8 cellular contexts compared by ENCODE assay signal in genomic region chr17:45150911-45151809, GRCh38. TPM values are rescaled to one million over a fixed set of nuclear protein-coding genes. Genes with fewer than 3 reads are reported as not detected.
DNase-seq lines count a peak whose midpoint lies in the region; ATAC-seq and TF ChIP-seq lines count a peak whose summit lies in the region.

No MANE protein-coding gene starts in this region.

- H3K4me3 ChIP-seq in GM08714 (ENCODE audit: low read length) (peak overlapping the region; percentile 77), PC-9 (peak overlapping the region; percentile 86), epithelial cell of esophagus (ENCODE audit: low read length) (peak overlapping the region; percentile 91), sigmoid colon (peak overlapping the region; percentile 81 to 92 (median 89))

- no peaks in the 10 kb centered on the region for H3K9me2 ChIP-seq in PC-9 (ENCODE audit: insufficient read depth)

- peaks cover 65% of the 10 kb centered on the region for H3K79me2 ChIP-seq in PC-9 (ENCODE audit: low read depth)

- ATAC-seq in HG03045 (IDR thresholded peaks at IDR 0.05; ENCODE audit: unreplicated experiment) (no peak), GM19035 (IDR thresholded peaks at IDR 0.05; ENCODE audit: unreplicated experiment) (no peak), GM21529 (IDR thresholded peaks at IDR 0.05; ENCODE audit: unreplicated experiment) (no peak), HG03139 (IDR thresholded peaks at IDR 0.05; ENCODE audit: unreplicated experiment) (no peak)

- WGBS in sigmoid colon, 2 donors, result 45 to 49% methylated on average over 8 of the region's 8 CpGs

- no peak for TF ChIP-seq POLR2A in sigmoid colon (IDR thresholded peaks at IDR 0.05)

- H3F3A ChIP-seq in PC-9 (ENCODE audit: insufficient read depth, low read depth), result peaks cover 59% of the 10 kb centered on the region

- no peaks in the 10 kb centered on the region for H3K27me3 ChIP-seq in PC-9 (ENCODE audit: insufficient read depth, low read depth)
- H3K27me3 ChIP-seq in sigmoid colon, result no peaks in the 10 kb centered on the region

- H4K20me1 ChIP-seq in PC-9 (ENCODE audit: insufficient read depth), result no peaks in the 10 kb centered on the region

- peak overlapping the region; percentile 88 for H3K4me2 ChIP-seq in PC-9

- BruUV-seq in PC-9 (replicated peaks; lab: Mats Ljungman, UMichigan), result no TSS peak

- CTCF ChIA-PET in PC-9 (lab: Charles Lee), result interaction anchor here (0.5 to 5.7 kb wide), 10 partner anchors 8 to 274 kb away, joined by 3 to 66 read pairs (median 5); partner anchors contain the start of genes ACBD4 and HEXIM2

- TF ChIP-seq CTCF in PC-9 (conservative IDR thresholded peaks at IDR 0.05), result no peak
- TF ChIP-seq CTCF in epithelial cell of esophagus (IDR thresholded peaks at IDR 0.05; ENCODE audit: insufficient read depth, low read depth, low read length, missing control alignments), result no peak
- TF ChIP-seq CTCF in sigmoid colon (IDR thresholded peaks at IDR 0.05), result no peak

- H2AFZ ChIP-seq in PC-9, result no peak overlapping the region

- H3K9me3 ChIP-seq in PC-9 (ENCODE audit: insufficient read depth, low read depth) (no peaks in the 10 kb centered on the region), sigmoid colon (no peaks in the 10 kb centered on the region)

- POLR2A ChIA-PET in PC-9 (lab: Charles Lee; ENCODE audit: unreplicated experiment), result interaction anchor here (0.5 to 0.7 kb wide), 7 partner anchors 10 to 896 kb away, joined by 3 to 13 read pairs (median 7); partner anchors contain the start of gene HEXIM2

- H3K4me1 ChIP-seq in PC-9 (replicated peaks; ENCODE audit: insufficient read depth) (peaks cover 41% of the 10 kb centered on the region), sigmoid colon (peaks cover 6 to 59% (median 48%) of the 10 kb centered on the region in 4 donors)

- TF ChIP-seq EP300 in sigmoid colon (IDR thresholded peaks at IDR 0.05), result no peak

- intact Hi-C loops in PC-9 (cut with micrococcal nuclease; ENCODE audit: unreplicated experiment), result no loop called here
- intact Hi-C loops in sigmoid colon (cut with DNase I), result no loop called here

- H3K27ac ChIP-seq in PC-9 (peak overlapping the region; percentile 66), sigmoid colon (peak overlapping the region; percentile 97 to 99 (median 98))

- H3K36me3 ChIP-seq in PC-9 (ENCODE audit: low read depth) (peaks cover 12% of the 10 kb centered on the region; the same call in 1 of the 2 replicates), sigmoid colon (no peaks in the 10 kb centered on the region)

- DNase-seq in PC-9, result no peak
- no peak for DNase-seq in epithelial cell of esophagus (ENCODE audit: low read depth)
- no peak for DNase-seq in sigmoid colon

RNA-seq across cellular contexts. Expression of gene HEXIM1, which starts 2.9 kb away (rescaled TPM):
- total RNA-seq in PC-9 (2021), result 49.3 and 64.9 TPM in 2 replicates
- 10 to 100 TPM; 41.0 to 60.9 (median 49.4) TPM for total RNA-seq in sigmoid colon
- polyA plus RNA-seq in sigmoid colon, result 10 to 100 TPM; 21.6 to 38.8 (median 24.7) TPM

RNA-seq across cellular contexts. Expression of gene HEXIM2, which starts 10.5 kb away (rescaled TPM):
- total RNA-seq in PC-9 (2021) (22.4 and 32.2 TPM in 2 replicates), sigmoid colon (10 to 100 TPM in 2 of 4 donors, 1 to 10 TPM in 2; 7.5 to 14.7 (median 11.2) TPM)
- 1 to 10 TPM; 1.8 to 7.8 (median 6.6) TPM for polyA plus RNA-seq in sigmoid colon

RNA-seq across cellular contexts. Expression of gene ACBD4, which starts 15.7 kb away (rescaled TPM):
- total RNA-seq in PC-9 (2021), result 14.6 and 19.5 TPM in 2 replicates
- 10 to 100 TPM; 20.0 to 24.9 (median 21.9) TPM for total RNA-seq in sigmoid colon
- polyA plus RNA-seq in sigmoid colon, result 10 to 100 TPM; 13.2 to 36.5 (median 20.1) TPM

RNA-seq across cellular contexts. Expression of gene PLCD3, which starts 18.8 kb away (rescaled TPM):
- total RNA-seq in PC-9 (2021) (92.4 and 138 TPM in 2 replicates), sigmoid colon (10 to 100 TPM; 27.4 to 45.7 (median 33.9) TPM)
- polyA plus RNA-seq in sigmoid colon, result 100 to 1,000 TPM; 114 to 274 (median 137) TPM
